In genomic region chr14:73747386-73748211, GRCh38 we compare ENCODE assay signal across 1 cellular context.
TF ChIP-seq lines count a peak whose summit lies in the region.

No MANE protein-coding gene starts in this region.

TF ChIP-seq in GM23338, 12 proteins besides CTCF, POLR2A, EP300 and RAD21 (continued from another document):
- TF ChIP-seq, protein P1, sequence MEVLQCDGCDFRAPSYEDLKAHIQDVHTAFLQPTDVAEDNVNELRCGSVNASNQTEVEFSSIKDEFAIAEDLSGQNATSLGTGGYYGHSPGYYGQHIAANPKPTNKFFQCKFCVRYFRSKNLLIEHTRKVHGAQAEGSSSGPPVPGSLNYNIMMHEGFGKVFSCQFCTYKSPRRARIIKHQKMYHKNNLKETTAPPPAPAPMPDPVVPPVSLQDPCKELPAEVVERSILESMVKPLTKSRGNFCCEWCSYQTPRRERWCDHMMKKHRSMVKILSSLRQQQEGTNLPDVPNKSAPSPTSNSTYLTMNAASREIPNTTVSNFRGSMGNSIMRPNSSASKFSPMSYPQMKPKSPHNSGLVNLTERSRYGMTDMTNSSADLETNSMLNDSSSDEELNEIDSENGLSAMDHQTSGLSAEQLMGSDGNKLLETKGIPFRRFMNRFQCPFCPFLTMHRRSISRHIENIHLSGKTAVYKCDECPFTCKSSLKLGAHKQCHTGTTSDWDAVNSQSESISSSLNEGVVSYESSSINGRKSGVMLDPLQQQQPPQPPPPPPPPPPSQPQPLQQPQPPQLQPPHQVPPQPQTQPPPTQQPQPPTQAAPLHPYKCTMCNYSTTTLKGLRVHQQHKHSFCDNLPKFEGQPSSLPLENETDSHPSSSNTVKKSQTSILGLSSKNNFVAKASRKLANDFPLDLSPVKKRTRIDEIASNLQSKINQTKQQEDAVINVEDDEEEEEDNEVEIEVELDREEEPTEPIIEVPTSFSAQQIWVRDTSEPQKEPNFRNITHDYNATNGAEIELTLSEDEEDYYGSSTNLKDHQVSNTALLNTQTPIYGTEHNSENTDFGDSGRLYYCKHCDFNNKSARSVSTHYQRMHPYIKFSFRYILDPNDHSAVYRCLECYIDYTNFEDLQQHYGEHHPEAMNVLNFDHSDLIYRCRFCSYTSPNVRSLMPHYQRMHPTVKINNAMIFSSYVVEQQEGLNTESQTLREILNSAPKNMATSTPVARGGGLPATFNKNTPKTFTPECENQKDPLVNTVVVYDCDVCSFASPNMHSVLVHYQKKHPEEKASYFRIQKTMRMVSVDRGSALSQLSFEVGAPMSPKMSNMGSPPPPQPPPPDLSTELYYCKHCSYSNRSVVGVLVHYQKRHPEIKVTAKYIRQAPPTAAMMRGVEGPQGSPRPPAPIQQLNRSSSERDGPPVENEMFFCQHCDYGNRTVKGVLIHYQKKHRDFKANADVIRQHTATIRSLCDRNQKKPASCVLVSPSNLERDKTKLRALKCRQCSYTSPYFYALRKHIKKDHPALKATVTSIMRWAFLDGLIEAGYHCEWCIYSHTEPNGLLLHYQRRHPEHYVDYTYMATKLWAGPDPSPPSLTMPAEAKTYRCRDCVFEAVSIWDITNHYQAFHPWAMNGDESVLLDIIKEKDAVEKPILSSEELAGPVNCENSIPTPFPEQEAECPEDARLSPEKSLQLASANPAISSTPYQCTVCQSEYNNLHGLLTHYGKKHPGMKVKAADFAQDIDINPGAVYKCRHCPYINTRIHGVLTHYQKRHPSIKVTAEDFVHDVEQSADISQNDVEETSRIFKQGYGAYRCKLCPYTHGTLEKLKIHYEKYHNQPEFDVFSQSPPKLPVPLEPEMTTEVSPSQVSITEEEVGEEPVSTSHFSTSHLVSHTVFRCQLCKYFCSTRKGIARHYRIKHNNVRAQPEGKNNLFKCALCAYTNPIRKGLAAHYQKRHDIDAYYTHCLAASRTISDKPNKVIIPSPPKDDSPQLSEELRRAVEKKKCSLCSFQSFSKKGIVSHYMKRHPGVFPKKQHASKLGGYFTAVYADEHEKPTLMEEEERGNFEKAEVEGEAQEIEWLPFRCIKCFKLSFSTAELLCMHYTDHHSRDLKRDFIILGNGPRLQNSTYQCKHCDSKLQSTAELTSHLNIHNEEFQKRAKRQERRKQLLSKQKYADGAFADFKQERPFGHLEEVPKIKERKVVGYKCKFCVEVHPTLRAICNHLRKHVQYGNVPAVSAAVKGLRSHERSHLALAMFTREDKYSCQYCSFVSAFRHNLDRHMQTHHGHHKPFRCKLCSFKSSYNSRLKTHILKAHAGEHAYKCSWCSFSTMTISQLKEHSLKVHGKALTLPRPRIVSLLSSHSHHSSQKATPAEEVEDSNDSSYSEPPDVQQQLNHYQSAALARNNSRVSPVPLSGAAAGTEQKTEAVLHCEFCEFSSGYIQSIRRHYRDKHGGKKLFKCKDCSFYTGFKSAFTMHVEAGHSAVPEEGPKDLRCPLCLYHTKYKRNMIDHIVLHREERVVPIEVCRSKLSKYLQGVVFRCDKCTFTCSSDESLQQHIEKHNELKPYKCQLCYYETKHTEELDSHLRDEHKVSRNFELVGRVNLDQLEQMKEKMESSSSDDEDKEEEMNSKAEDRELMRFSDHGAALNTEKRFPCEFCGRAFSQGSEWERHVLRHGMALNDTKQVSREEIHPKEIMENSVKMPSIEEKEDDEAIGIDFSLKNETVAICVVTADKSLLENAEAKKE (CRISPR knock-in tag; IDR thresholded peaks at IDR 0.05): no peak
- no peak for TF ChIP-seq REST (IDR thresholded peaks at IDR 0.05; ENCODE audit: unreplicated experiment)
